1 cellular context compared by ENCODE assay signal in the genomic region with DNA sequence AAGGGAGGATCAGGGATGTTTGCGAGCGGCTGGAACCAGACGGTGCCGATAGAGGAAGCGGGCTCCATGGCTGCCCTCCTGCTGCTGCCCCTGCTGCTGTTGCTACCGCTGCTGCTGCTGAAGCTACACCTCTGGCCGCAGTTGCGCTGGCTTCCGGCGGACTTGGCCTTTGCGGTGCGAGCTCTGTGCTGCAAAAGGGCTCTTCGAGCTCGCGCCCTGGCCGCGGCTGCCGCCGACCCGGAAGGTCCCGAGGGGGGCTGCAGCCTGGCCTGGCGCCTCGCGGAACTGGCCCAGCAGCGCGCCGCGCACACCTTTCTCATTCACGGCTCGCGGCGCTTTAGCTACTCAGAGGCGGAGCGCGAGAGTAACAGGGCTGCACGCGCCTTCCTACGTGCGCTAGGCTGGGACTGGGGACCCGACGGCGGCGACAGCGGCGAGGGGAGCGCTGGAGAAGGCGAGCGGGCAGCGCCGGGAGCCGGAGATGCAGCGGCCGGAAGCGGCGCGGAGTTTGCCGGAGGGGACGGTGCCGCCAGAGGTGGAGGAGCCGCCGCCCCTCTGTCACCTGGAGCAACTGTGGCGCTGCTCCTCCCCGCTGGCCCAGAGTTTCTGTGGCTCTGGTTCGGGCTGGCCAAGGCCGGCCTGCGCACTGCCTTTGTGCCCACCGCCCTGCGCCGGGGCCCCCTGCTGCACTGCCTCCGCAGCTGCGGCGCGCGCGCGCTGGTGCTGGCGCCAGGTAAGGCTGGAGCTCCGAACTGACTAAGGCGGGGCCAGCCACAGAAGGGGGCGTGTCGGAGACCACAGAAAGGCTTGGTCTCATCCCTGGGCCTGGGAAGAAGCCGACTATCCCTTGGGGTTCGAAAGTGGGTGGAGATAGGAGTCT.
TF ChIP-seq lines count a peak whose summit lies in the region.

No MANE protein-coding gene starts in this region.

TF ChIP-seq in HepG2, 621 proteins besides CTCF, POLR2A, EP300 and RAD21 (continued from another document and continues in another):
- TF ChIP-seq, protein P1, sequence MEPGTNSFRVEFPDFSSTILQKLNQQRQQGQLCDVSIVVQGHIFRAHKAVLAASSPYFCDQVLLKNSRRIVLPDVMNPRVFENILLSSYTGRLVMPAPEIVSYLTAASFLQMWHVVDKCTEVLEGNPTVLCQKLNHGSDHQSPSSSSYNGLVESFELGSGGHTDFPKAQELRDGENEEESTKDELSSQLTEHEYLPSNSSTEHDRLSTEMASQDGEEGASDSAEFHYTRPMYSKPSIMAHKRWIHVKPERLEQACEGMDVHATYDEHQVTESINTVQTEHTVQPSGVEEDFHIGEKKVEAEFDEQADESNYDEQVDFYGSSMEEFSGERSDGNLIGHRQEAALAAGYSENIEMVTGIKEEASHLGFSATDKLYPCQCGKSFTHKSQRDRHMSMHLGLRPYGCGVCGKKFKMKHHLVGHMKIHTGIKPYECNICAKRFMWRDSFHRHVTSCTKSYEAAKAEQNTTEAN (CRISPR knock-in tag; conservative IDR thresholded peaks at IDR 0.05) = no peak
- TF ChIP-seq NFE2L1 (CRISPR knock-in tag; IDR thresholded peaks at IDR 0.05; ENCODE audit: borderline replicate concordance) (no peak), ZNF614 (CRISPR knock-in tag; IDR thresholded peaks at IDR 0.05; ENCODE audit: borderline replicate concordance) (peak; percentile 24; the same call in 1 of the 2 replicates), GABPA (IDR thresholded peaks at IDR 0.05; ENCODE audit: low read depth, low read length) (0 out of 2 replicates have a peak, but pooled peaks have one; percentile 19), GABPA (CRISPR knock-in tag; IDR thresholded peaks at IDR 0.05; ENCODE audit: low read depth) (no peak), DR1 (CRISPR knock-in tag; IDR thresholded peaks at IDR 0.05) (peak; percentile 52; the same call in 1 of the 2 replicates), ZMAT3 (CRISPR knock-in tag; conservative IDR thresholded peaks at IDR 0.05) (peak; percentile 49; the same call in 1 of the 2 replicates), ZNF468 (CRISPR knock-in tag; IDR thresholded peaks at IDR 0.05) (0 out of 2 replicates have a peak, but pooled peaks have one; percentile 3), ZNF746 (CRISPR knock-in tag; IDR thresholded peaks at IDR 0.05) (no peak), ZNF17 (CRISPR knock-in tag; IDR thresholded peaks at IDR 0.05) (no peak), NPAS2 (CRISPR knock-in tag; IDR thresholded peaks at IDR 0.05; ENCODE audit: borderline replicate concordance) (no peak), GATA4 (IDR thresholded peaks at IDR 0.05; ENCODE audit: borderline replicate concordance, low read depth) (no peak), CC2D1A (CRISPR knock-in tag; IDR thresholded peaks at IDR 0.05) (no peak), ZNF777 (CRISPR knock-in tag; IDR thresholded peaks at IDR 0.05) (peak; percentile 95), LCORL (IDR thresholded peaks at IDR 0.05) (no peak), LCORL (CRISPR knock-in tag; IDR thresholded peaks at IDR 0.05) (peak; percentile 54), HES4 (CRISPR knock-in tag; IDR thresholded peaks at IDR 0.05; ENCODE audit: borderline replicate concordance) (peak; percentile 17; the same call in 1 of the 2 replicates), ZNF260 (CRISPR knock-in tag; IDR thresholded peaks at IDR 0.05; ENCODE audit: borderline replicate concordance, low read depth) (no peak), TBX2 (CRISPR knock-in tag; IDR thresholded peaks at IDR 0.05; ENCODE audit: borderline replicate concordance) (peak; percentile 64; the same call in 1 of the 2 replicates), ZNF557 (CRISPR knock-in tag; IDR thresholded peaks at IDR 0.05) (no peak), TGIF2 (CRISPR knock-in tag; IDR thresholded peaks at IDR 0.05) (no peak), ZNF317 (CRISPR knock-in tag; IDR thresholded peaks at IDR 0.05) (no peak), ZBTB1 (CRISPR knock-in tag; IDR thresholded peaks at IDR 0.05; ENCODE audit: borderline replicate concordance) (no peak), TEAD3 (CRISPR knock-in tag; optimal IDR thresholded peaks at IDR 0.05; ENCODE audit: borderline replicate concordance) (no peak), SMARCC2 (IDR thresholded peaks at IDR 0.05) (no peak), ZNF713 (CRISPR knock-in tag; IDR thresholded peaks at IDR 0.05) (no peak), ZNF891 (CRISPR knock-in tag; IDR thresholded peaks at IDR 0.05) (no peak), PHF5A (CRISPR knock-in tag; IDR thresholded peaks at IDR 0.05; ENCODE audit: low read depth, unreplicated experiment) (no peak), JUNB (CRISPR knock-in tag; IDR thresholded peaks at IDR 0.05; ENCODE audit: borderline replicate concordance) (no peak), TCF7 (IDR thresholded peaks at IDR 0.05; ENCODE audit: low read depth) (no peak), TMF1 (CRISPR knock-in tag; IDR thresholded peaks at IDR 0.05; ENCODE audit: low read depth) (no peak; the same call in 1 of the 2 replicates), ZNF550 (CRISPR knock-in tag; IDR thresholded peaks at IDR 0.05; ENCODE audit: borderline replicate concordance) (no peak), PHF8 (CRISPR knock-in tag; IDR thresholded peaks at IDR 0.05) (peak; percentile 62), ZBTB42 (CRISPR knock-in tag; IDR thresholded peaks at IDR 0.05) (no peak), NKX3-1 (CRISPR knock-in tag; IDR thresholded peaks at IDR 0.05) (no peak), ZIK1 (CRISPR knock-in tag; IDR thresholded peaks at IDR 0.05; ENCODE audit: borderline replicate concordance, low read depth) (0 out of 2 replicates have a peak, but pooled peaks have one; percentile 32), PITX1 (CRISPR knock-in tag; IDR thresholded peaks at IDR 0.05) (no peak; the same call in 1 of the 2 replicates), ZNF781 (CRISPR knock-in tag; IDR thresholded peaks at IDR 0.05; ENCODE audit: borderline replicate concordance, not compliant biosample characterization) (no peak)
- TF ChIP-seq, protein P2, sequence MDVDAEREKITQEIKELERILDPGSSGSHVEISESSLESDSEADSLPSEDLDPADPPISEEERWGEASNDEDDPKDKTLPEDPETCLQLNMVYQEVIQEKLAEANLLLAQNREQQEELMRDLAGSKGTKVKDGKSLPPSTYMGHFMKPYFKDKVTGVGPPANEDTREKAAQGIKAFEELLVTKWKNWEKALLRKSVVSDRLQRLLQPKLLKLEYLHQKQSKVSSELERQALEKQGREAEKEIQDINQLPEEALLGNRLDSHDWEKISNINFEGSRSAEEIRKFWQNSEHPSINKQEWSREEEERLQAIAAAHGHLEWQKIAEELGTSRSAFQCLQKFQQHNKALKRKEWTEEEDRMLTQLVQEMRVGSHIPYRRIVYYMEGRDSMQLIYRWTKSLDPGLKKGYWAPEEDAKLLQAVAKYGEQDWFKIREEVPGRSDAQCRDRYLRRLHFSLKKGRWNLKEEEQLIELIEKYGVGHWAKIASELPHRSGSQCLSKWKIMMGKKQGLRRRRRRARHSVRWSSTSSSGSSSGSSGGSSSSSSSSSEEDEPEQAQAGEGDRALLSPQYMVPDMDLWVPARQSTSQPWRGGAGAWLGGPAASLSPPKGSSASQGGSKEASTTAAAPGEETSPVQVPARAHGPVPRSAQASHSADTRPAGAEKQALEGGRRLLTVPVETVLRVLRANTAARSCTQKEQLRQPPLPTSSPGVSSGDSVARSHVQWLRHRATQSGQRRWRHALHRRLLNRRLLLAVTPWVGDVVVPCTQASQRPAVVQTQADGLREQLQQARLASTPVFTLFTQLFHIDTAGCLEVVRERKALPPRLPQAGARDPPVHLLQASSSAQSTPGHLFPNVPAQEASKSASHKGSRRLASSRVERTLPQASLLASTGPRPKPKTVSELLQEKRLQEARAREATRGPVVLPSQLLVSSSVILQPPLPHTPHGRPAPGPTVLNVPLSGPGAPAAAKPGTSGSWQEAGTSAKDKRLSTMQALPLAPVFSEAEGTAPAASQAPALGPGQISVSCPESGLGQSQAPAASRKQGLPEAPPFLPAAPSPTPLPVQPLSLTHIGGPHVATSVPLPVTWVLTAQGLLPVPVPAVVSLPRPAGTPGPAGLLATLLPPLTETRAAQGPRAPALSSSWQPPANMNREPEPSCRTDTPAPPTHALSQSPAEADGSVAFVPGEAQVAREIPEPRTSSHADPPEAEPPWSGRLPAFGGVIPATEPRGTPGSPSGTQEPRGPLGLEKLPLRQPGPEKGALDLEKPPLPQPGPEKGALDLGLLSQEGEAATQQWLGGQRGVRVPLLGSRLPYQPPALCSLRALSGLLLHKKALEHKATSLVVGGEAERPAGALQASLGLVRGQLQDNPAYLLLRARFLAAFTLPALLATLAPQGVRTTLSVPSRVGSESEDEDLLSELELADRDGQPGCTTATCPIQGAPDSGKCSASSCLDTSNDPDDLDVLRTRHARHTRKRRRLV (CRISPR knock-in tag; IDR thresholded peaks at IDR 0.05) = no peak
- TF ChIP-seq, protein P3, sequence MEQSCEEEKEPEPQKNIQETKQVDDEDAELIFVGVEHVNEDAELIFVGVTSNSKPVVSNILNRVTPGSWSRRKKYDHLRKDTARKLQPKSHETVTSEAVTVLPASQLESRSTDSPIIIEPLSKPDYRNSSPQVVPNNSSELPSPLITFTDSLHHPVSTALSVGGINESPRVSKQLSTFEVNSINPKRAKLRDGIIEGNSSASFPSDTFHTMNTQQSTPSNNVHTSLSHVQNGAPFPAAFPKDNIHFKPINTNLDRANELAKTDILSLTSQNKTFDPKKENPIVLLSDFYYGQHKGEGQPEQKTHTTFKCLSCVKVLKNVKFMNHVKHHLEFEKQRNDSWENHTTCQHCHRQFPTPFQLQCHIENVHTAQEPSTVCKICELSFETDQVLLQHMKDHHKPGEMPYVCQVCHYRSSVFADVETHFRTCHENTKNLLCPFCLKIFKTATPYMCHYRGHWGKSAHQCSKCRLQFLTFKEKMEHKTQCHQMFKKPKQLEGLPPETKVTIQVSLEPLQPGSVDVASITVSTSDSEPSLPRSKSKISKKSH (CRISPR knock-in tag; IDR thresholded peaks at IDR 0.05; ENCODE audit: borderline replicate concordance) = no peak
- TF ChIP-seq, protein P4, sequence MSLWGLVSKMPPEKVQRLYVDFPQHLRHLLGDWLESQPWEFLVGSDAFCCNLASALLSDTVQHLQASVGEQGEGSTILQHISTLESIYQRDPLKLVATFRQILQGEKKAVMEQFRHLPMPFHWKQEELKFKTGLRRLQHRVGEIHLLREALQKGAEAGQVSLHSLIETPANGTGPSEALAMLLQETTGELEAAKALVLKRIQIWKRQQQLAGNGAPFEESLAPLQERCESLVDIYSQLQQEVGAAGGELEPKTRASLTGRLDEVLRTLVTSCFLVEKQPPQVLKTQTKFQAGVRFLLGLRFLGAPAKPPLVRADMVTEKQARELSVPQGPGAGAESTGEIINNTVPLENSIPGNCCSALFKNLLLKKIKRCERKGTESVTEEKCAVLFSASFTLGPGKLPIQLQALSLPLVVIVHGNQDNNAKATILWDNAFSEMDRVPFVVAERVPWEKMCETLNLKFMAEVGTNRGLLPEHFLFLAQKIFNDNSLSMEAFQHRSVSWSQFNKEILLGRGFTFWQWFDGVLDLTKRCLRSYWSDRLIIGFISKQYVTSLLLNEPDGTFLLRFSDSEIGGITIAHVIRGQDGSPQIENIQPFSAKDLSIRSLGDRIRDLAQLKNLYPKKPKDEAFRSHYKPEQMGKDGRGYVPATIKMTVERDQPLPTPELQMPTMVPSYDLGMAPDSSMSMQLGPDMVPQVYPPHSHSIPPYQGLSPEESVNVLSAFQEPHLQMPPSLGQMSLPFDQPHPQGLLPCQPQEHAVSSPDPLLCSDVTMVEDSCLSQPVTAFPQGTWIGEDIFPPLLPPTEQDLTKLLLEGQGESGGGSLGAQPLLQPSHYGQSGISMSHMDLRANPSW (CRISPR knock-in tag; IDR thresholded peaks at IDR 0.05; ENCODE audit: borderline replicate concordance) = no peak
- TF ChIP-seq, protein P5, sequence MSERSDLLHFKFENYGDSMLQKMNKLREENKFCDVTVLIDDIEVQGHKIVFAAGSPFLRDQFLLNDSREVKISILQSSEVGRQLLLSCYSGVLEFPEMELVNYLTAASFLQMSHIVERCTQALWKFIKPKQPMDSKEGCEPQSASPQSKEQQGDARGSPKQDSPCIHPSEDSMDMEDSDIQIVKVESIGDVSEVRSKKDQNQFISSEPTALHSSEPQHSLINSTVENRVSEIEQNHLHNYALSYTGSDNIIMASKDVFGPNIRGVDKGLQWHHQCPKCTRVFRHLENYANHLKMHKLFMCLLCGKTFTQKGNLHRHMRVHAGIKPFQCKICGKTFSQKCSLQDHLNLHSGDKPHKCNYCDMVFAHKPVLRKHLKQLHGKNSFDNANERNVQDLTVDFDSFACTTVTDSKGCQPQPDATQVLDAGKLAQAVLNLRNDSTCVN (CRISPR knock-in tag; IDR thresholded peaks at IDR 0.05; ENCODE audit: borderline replicate concordance) = no peak
- TF ChIP-seq, protein P6, sequence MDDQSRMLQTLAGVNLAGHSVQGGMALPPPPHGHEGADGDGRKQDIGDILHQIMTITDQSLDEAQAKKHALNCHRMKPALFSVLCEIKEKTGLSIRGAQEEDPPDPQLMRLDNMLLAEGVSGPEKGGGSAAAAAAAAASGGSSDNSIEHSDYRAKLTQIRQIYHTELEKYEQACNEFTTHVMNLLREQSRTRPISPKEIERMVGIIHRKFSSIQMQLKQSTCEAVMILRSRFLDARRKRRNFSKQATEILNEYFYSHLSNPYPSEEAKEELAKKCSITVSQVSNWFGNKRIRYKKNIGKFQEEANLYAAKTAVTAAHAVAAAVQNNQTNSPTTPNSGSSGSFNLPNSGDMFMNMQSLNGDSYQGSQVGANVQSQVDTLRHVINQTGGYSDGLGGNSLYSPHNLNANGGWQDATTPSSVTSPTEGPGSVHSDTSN (CRISPR knock-in tag; IDR thresholded peaks at IDR 0.05; ENCODE audit: borderline replicate concordance) = no peak
- TF ChIP-seq, protein P7, sequence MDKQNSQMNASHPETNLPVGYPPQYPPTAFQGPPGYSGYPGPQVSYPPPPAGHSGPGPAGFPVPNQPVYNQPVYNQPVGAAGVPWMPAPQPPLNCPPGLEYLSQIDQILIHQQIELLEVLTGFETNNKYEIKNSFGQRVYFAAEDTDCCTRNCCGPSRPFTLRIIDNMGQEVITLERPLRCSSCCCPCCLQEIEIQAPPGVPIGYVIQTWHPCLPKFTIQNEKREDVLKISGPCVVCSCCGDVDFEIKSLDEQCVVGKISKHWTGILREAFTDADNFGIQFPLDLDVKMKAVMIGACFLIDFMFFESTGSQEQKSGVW (CRISPR knock-in tag; IDR thresholded peaks at IDR 0.05; ENCODE audit: borderline replicate concordance) = no peak
- TF ChIP-seq, protein P8, sequence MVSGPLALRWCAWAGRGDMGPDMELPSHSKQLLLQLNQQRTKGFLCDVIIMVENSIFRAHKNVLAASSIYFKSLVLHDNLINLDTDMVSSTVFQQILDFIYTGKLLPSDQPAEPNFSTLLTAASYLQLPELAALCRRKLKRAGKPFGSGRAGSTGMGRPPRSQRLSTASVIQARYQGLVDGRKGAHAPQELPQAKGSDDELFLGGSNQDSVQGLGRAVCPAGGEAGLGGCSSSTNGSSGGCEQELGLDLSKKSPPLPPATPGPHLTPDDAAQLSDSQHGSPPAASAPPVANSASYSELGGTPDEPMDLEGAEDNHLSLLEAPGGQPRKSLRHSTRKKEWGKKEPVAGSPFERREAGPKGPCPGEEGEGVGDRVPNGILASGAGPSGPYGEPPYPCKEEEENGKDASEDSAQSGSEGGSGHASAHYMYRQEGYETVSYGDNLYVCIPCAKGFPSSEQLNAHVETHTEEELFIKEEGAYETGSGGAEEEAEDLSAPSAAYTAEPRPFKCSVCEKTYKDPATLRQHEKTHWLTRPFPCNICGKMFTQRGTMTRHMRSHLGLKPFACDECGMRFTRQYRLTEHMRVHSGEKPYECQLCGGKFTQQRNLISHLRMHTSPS (CRISPR knock-in tag; IDR thresholded peaks at IDR 0.05; ENCODE audit: low read depth) = no peak
